In the genomic region with DNA sequence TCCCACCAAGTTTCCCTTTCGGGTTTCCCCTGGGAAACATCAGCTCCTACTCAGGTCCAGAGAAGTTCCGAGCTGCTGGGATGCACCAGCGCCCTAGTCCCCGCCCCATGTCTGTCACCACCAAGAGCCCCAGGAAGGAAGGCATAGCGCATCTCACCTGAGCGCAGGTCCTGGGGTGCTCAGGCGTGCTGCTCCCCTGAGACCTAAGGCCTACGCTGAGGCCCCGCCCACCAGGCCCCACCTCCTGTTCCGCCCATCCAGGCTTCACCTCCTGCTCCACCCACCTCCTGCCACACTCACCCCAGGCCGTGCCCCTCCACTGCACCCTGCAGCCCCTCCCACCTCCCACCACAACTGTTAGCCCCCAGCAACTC, we compare ENCODE assay signal across 13 cellular contexts. TPM values are rescaled to one million over a fixed set of nuclear protein-coding genes. Genes with fewer than 3 reads are reported as not detected.
DNase-seq lines count a peak whose midpoint lies in the region; ATAC-seq and FAIRE-seq lines count a peak whose summit lies in the region.
"Had no signal": no experiment of that assay in that cellular context is flagged by ENCODE, and none has a peak within 500 bp of the region (broad histone marks: within the 10 kb centered on the region; RNA-seq: fewer than 3 reads in every experiment).

No MANE protein-coding gene starts in this region.

- H3K4me2 ChIP-seq in Karpas-422 (ENCODE audit: low read depth, low read length, poor library complexity, severe bottlenecking): peak overlapping the region; percentile 30
- H3K4me2 ChIP-seq: A549 had no signal

- no peak overlapping the region for H3K27ac Mint-ChIP-seq in activated T-helper 17 cell treated with anti-CD3 and anti-CD28 coated beads, Interleukin-2, amount 50 U/mL, for 72 hours

- intact Hi-C loops in sciatic nerve (cut with DNase I): loop anchor here (2.0 kb wide), 1 partner anchor 24 kb away; no protein-coding TSS in a partner anchor

- FAIRE-seq in small intestine (lab: Jason Lieb, UNC): no peak
- FAIRE-seq: A549 had no signal

- no peaks in the 10 kb centered on the region for H4K20me1 ChIP-seq in Karpas-422 (ENCODE audit: insufficient read depth, low read depth, low read length)

- H3K4me1 ChIP-seq in Karpas-422 (ENCODE audit: low read length) (peaks cover 12% of the 10 kb centered on the region), small intestine (ENCODE audit: control insufficient read depth in 2 of 2, insufficient read depth in 1 of 2, low read depth in 1 of 2, low read length in 1 of 2) (peaks cover 0 to 6% of the 10 kb centered on the region in 2 donors)
- H3K4me1 ChIP-seq: A549 had no signal

- no peaks in the 10 kb centered on the region for H3K9me3 Mint-ChIP-seq in activated T-helper 17 cell treated with anti-CD3 and anti-CD28 coated beads, Interleukin-2, amount 50 U/mL, for 72 hours

- no peaks in the 10 kb centered on the region for H3K9me2 ChIP-seq in Karpas-422 (replicated peaks; ENCODE audit: insufficient read depth, low read length)

- ATAC-seq in activated T-helper 17 cell treated with anti-CD3 and anti-CD28 coated beads, Interleukin-2, amount 50 U/mL, for 72 hours (replicated peaks): peak; percentile 77
- ATAC-seq in GM19452 (IDR thresholded peaks at IDR 0.05; ENCODE audit: unreplicated experiment) (no peak), sciatic nerve (no peak)

- DNase-seq in NCI-H345 (lab: John Stamatoyannopoulos, UW) (peak; percentile 39), NCI-H345 treated with DMSO at 0.1 percent for 48 hours (lab: John Stamatoyannopoulos, UW; ENCODE audit: unreplicated experiment) (no peak), Karpas-422 (peak; percentile 93), small intestine (peak; percentile 56), sciatic nerve (ENCODE audit: low spot score) (no peak), hepatic stellate cell (ENCODE audit: low spot score) (no peak)
- DNase-seq: hypothalamus, KBM-7, posterior cingulate gyrus had no signal

- no peaks in the 10 kb centered on the region for H3K36me3 Mint-ChIP-seq in activated T-helper 17 cell treated with anti-CD3 and anti-CD28 coated beads, Interleukin-2, amount 50 U/mL, for 72 hours (ENCODE audit: low read depth)

- H3K27me3 ChIP-seq in Karpas-422 (ENCODE audit: low read length): no peaks in the 10 kb centered on the region
- H3K27me3 ChIP-seq in small intestine (ENCODE audit: control insufficient read depth in 2 of 2, insufficient read depth in 2 of 2, low read length in 2 of 2): peaks cover 0 to 2% of the 10 kb centered on the region in 2 donors

- no peak overlapping the region for H2AFZ ChIP-seq in Karpas-422 (ENCODE audit: low read length)

- H3K27me3 Mint-ChIP-seq in activated T-helper 17 cell treated with anti-CD3 and anti-CD28 coated beads, Interleukin-2, amount 50 U/mL, for 72 hours: peaks cover 4% of the 10 kb centered on the region

- WGBS in small intestine, 3 donors: 14 to 43% (median 32%) methylated on average over 10 to 11 of the region's 11 CpGs

- no peak overlapping the region for H3K9ac ChIP-seq in Karpas-422 (ENCODE audit: low read length)

- H3K4me3 Mint-ChIP-seq in activated T-helper 17 cell treated with anti-CD3 and anti-CD28 coated beads, Interleukin-2, amount 50 U/mL, for 72 hours: no peak overlapping the region

- H3K27ac ChIP-seq in Karpas-422 (ENCODE audit: low read length) (no peak overlapping the region), small intestine (ENCODE audit: low read depth in 1 of 2, low read length in 1 of 2) (no peak overlapping the region)
- H3K27ac ChIP-seq: A549, coronary artery had no signal

- no peaks in the 10 kb centered on the region for H3K4me1 Mint-ChIP-seq in activated T-helper 17 cell treated with anti-CD3 and anti-CD28 coated beads, Interleukin-2, amount 50 U/mL, for 72 hours

- H3K36me3 ChIP-seq in Karpas-422 (ENCODE audit: insufficient read depth, low read length): no peaks in the 10 kb centered on the region
- H3K36me3 ChIP-seq in small intestine (ENCODE audit: control insufficient read depth in 2 of 2, insufficient read depth in 2 of 2, low read length in 2 of 2): no peaks in the 10 kb centered on the region

- peak overlapping the region; percentile 29; the same call in 1 of the 2 replicates for H3K4me3 ChIP-seq in Karpas-422 (ENCODE audit: low read length)
- no peak overlapping the region for H3K4me3 ChIP-seq in small intestine (ENCODE audit: low read depth in 1 of 2, low read length in 2 of 2)
- H3K4me3 ChIP-seq: A549, coronary artery had no signal

- no peaks in the 10 kb centered on the region for H3K9me3 ChIP-seq in Karpas-422 (ENCODE audit: low read length)
- no peaks in the 10 kb centered on the region for H3K9me3 ChIP-seq in small intestine (ENCODE audit: control insufficient read depth, low read depth)
- H3K9me3 ChIP-seq: A549 had no signal

- H3K79me2 ChIP-seq in Karpas-422 (ENCODE audit: low read length): no peaks in the 10 kb centered on the region

RNA-seq across cellular contexts. Expression of a gene that starts 1.2 kb away (rescaled TPM):
- 4.2 and 12.0 TPM in 2 replicates for total RNA-seq in Karpas-422 (2014; rRNA removed; shearing (Covaris generic); ENCODE audit: low replicate concordance)
- 10 to 100 TPM; 30.8 to 39.4 TPM for total RNA-seq in activated T-helper 17 cell treated with anti-CD3 and anti-CD28 coated beads, Interleukin-2, amount 50 U/mL, for 72 hours
- 1 to 10 TPM in 1 of 3 donors, not detected in 2; 1.3 TPM for polyA plus RNA-seq in small intestine
- total RNA-seq in sciatic nerve: 1.2 TPM

RNA-seq across cellular contexts. Expression of a gene that starts 13.7 kb away (rescaled TPM):
- not detected in 2 replicates for total RNA-seq in Karpas-422 (2014; rRNA removed; shearing (Covaris generic); ENCODE audit: low replicate concordance)
- not detected for total RNA-seq in activated T-helper 17 cell treated with anti-CD3 and anti-CD28 coated beads, Interleukin-2, amount 50 U/mL, for 72 hours
- polyA plus RNA-seq in small intestine: under 1 TPM in 1 of 3 donors, not detected in 2; 1.00 TPM
- total RNA-seq in sciatic nerve: not detected
- polyA plus RNA-seq: A549 had no signal

RNA-seq across cellular contexts. Expression of a gene that starts 30.2 kb away (rescaled TPM):
- 8.2 and 9.7 TPM in 2 replicates for total RNA-seq in Karpas-422 (2014; rRNA removed; shearing (Covaris generic); ENCODE audit: low replicate concordance)
- total RNA-seq in activated T-helper 17 cell treated with anti-CD3 and anti-CD28 coated beads, Interleukin-2, amount 50 U/mL, for 72 hours: 10 to 100 TPM; 21.0 to 32.7 TPM
- 10 to 100 TPM in 2 of 3 donors, 1 to 10 TPM in 1; 8.4 to 14.9 (median 10.1) TPM for polyA plus RNA-seq in small intestine
- 23.0 TPM for total RNA-seq in sciatic nerve

RNA-seq across cellular contexts. Expression of a gene that starts 31.0 kb away (rescaled TPM):
- 65.0 and 101 TPM in 2 replicates for total RNA-seq in Karpas-422 (2014; rRNA removed; shearing (Covaris generic); ENCODE audit: low replicate concordance)
- 100 to 1,000 TPM; 181 to 271 TPM for total RNA-seq in activated T-helper 17 cell treated with anti-CD3 and anti-CD28 coated beads, Interleukin-2, amount 50 U/mL, for 72 hours
- 100 to 1,000 TPM; 179 to 214 (median 191) TPM for polyA plus RNA-seq in small intestine
- total RNA-seq in sciatic nerve: 179 TPM

RNA-seq across cellular contexts. Expression of a gene that starts 40.4 kb away (rescaled TPM):
- total RNA-seq in Karpas-422 (2014; rRNA removed; shearing (Covaris generic); ENCODE audit: low replicate concordance): 2.8 and 12.3 TPM in 2 replicates
- total RNA-seq in activated T-helper 17 cell treated with anti-CD3 and anti-CD28 coated beads, Interleukin-2, amount 50 U/mL, for 72 hours: 10 to 100 TPM; 10.7 to 22.2 TPM
- 10 to 100 TPM in 1 of 3 donors, 1 to 10 TPM in 2; 1.9 to 17.0 (median 2.5) TPM for polyA plus RNA-seq in small intestine
- total RNA-seq in sciatic nerve: 138 TPM

Comparison
In these comparisons a context has a peak if more than half of its experiments do, and no peak if none do; other contexts are left out.
1. DNase-seq: peak in NCI-H345 (single experiment), Karpas-422 (single experiment) and small intestine (single experiment); none in NCI-H345 treated with DMSO at 0.1 percent for 48 hours (single experiment), sciatic nerve (single experiment) and hepatic stellate cell (single experiment).